ENCODE assay signal across 2 cellular contexts in the genomic region with DNA sequence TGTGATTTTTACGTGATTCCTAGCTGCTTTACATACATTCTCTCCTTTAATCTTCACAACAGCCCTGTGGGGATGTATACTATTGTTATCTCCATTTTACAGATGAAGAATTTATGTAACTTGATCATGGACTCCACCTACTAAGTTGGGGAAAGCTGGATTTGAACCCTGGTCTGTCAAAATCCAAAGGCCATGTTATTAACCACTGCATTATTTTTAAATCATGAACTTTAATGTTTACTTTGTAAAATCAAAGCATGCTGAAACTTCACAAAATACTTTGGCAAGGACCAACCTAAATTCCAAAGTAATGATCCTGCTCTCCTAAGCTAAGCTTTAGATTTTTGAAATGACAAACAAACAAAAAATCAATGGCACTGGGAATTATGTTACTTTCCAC.
TF ChIP-seq lines count a peak whose summit lies in the region.

No MANE protein-coding gene starts in this region.

TF ChIP-seq in liver, 16 proteins besides CTCF, POLR2A, EP300 and RAD21:
- TF ChIP-seq, protein P1, sequence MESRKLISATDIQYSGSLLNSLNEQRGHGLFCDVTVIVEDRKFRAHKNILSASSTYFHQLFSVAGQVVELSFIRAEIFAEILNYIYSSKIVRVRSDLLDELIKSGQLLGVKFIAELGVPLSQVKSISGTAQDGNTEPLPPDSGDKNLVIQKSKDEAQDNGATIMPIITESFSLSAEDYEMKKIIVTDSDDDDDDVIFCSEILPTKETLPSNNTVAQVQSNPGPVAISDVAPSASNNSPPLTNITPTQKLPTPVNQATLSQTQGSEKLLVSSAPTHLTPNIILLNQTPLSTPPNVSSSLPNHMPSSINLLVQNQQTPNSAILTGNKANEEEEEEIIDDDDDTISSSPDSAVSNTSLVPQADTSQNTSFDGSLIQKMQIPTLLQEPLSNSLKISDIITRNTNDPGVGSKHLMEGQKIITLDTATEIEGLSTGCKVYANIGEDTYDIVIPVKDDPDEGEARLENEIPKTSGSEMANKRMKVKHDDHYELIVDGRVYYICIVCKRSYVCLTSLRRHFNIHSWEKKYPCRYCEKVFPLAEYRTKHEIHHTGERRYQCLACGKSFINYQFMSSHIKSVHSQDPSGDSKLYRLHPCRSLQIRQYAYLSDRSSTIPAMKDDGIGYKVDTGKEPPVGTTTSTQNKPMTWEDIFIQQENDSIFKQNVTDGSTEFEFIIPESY (IDR thresholded peaks at IDR 0.05): no peak
- TF ChIP-seq, protein P2, sequence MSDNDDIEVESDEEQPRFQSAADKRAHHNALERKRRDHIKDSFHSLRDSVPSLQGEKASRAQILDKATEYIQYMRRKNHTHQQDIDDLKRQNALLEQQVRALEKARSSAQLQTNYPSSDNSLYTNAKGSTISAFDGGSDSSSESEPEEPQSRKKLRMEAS (IDR thresholded peaks at IDR 0.05): peak; percentile 25
- no peak for TF ChIP-seq TAF1 (conservative IDR thresholded peaks at IDR 0.05)
- TF ChIP-seq HNF4A (conservative IDR thresholded peaks at IDR 0.05): peak; percentile 79 to 85
- TF ChIP-seq NR2F2 (IDR thresholded peaks at IDR 0.05): no peak
- TF ChIP-seq, protein P3, sequence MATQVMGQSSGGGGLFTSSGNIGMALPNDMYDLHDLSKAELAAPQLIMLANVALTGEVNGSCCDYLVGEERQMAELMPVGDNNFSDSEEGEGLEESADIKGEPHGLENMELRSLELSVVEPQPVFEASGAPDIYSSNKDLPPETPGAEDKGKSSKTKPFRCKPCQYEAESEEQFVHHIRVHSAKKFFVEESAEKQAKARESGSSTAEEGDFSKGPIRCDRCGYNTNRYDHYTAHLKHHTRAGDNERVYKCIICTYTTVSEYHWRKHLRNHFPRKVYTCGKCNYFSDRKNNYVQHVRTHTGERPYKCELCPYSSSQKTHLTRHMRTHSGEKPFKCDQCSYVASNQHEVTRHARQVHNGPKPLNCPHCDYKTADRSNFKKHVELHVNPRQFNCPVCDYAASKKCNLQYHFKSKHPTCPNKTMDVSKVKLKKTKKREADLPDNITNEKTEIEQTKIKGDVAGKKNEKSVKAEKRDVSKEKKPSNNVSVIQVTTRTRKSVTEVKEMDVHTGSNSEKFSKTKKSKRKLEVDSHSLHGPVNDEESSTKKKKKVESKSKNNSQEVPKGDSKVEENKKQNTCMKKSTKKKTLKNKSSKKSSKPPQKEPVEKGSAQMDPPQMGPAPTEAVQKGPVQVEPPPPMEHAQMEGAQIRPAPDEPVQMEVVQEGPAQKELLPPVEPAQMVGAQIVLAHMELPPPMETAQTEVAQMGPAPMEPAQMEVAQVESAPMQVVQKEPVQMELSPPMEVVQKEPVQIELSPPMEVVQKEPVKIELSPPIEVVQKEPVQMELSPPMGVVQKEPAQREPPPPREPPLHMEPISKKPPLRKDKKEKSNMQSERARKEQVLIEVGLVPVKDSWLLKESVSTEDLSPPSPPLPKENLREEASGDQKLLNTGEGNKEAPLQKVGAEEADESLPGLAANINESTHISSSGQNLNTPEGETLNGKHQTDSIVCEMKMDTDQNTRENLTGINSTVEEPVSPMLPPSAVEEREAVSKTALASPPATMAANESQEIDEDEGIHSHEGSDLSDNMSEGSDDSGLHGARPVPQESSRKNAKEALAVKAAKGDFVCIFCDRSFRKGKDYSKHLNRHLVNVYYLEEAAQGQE (IDR thresholded peaks at IDR 0.05): peak; percentile 26
- no peak for TF ChIP-seq HNF4G (IDR thresholded peaks at IDR 0.05)
- peak; percentile 59 for TF ChIP-seq YY1 (IDR thresholded peaks at IDR 0.05)
- no peak for TF ChIP-seq FOXA1 (IDR thresholded peaks at IDR 0.05)
- no peak for TF ChIP-seq GABPA (IDR thresholded peaks at IDR 0.05 in 1 of 2, conservative IDR thresholded peaks at IDR 0.05 in 1 of 2)
- TF ChIP-seq FOXA2 (IDR thresholded peaks at IDR 0.05): no peak
- TF ChIP-seq RXRA (IDR thresholded peaks at IDR 0.05): peak; percentile 37 to 67
- TF ChIP-seq SP1 (IDR thresholded peaks at IDR 0.05): peak; percentile 80
- TF ChIP-seq JUND (IDR thresholded peaks at IDR 0.05): peak; percentile 35 to 60
- no peak for TF ChIP-seq EGR1 (IDR thresholded peaks at IDR 0.05; ENCODE audit: low read depth in 2 of 2)

TF ChIP-seq in HepG2, 621 proteins besides CTCF, POLR2A, EP300 and RAD21:
- TF ChIP-seq PHF5A (CRISPR knock-in tag; IDR thresholded peaks at IDR 0.05; ENCODE audit: low read depth, unreplicated experiment) (no peak), RARA (CRISPR knock-in tag; IDR thresholded peaks at IDR 0.05) (no peak), KLF16 (CRISPR knock-in tag; IDR thresholded peaks at IDR 0.05) (no peak), NFRKB (IDR thresholded peaks at IDR 0.05) (no peak), ZNF724P (CRISPR knock-in tag; IDR thresholded peaks at IDR 0.05; ENCODE audit: borderline replicate concordance) (no peak), IRF2 (CRISPR knock-in tag; IDR thresholded peaks at IDR 0.05) (no peak), KLF15 (CRISPR knock-in tag; IDR thresholded peaks at IDR 0.05; ENCODE audit: borderline replicate concordance) (no peak)
- TF ChIP-seq, protein P4, sequence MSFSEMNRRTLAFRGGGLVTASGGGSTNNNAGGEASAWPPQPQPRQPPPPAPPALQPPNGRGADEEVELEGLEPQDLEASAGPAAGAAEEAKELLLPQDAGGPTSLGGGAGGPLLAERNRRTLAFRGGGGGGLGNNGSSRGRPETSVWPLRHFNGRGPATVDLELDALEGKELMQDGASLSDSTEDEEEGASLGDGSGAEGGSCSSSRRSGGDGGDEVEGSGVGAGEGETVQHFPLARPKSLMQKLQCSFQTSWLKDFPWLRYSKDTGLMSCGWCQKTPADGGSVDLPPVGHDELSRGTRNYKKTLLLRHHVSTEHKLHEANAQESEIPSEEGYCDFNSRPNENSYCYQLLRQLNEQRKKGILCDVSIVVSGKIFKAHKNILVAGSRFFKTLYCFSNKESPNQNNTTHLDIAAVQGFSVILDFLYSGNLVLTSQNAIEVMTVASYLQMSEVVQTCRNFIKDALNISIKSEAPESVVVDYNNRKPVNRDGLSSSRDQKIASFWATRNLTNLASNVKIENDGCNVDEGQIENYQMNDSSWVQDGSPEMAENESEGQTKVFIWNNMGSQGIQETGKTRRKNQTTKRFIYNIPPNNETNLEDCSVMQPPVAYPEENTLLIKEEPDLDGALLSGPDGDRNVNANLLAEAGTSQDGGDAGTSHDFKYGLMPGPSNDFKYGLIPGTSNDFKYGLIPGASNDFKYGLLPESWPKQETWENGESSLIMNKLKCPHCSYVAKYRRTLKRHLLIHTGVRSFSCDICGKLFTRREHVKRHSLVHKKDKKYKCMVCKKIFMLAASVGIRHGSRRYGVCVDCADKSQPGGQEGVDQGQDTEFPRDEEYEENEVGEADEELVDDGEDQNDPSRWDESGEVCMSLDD (CRISPR knock-in tag; IDR thresholded peaks at IDR 0.05; ENCODE audit: borderline replicate concordance): no peak
